In the genomic region with DNA sequence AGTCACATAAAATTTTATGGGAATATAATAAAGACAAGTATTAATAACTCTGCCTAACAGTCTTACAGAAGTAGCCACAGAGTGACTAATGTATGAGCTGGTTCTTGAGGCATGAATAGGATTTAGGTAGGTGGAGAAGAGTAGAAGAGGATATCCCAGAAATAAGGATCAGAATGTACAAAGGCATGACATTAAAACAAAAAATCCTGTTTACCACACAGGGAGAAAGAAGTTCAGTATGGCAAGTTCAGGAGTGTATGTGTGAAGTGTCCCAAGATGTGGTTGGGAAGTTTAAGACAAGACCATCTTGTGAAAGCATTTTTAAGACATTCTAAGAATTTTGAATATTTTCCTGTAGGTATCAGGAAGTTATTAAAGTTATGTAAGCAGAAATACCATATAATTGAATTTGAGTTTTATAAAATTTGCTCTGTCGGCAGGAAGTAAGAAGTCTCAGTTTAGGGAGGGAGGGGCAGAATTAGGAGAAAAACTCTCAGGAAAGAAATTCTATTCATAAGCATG, we compare ENCODE assay signal across 13 cellular contexts.
A peak's percentile ranks its signal among the peaks of the same experiment; 100 is the strongest.
DNase-seq lines count a peak whose midpoint lies in the region; ATAC-seq and TF ChIP-seq lines count a peak whose summit lies in the region.
"Had no signal": no experiment of that assay in that cellular context is flagged by ENCODE, and none has a peak within 500 bp of the region (broad histone marks: within the 10 kb centered on the region; RNA-seq: fewer than 3 reads in every experiment).

No MANE protein-coding gene starts in this region.

- TF ChIP-seq CTCF in fibroblast of villous mesenchyme (IDR thresholded peaks at IDR 0.05; ENCODE audit: insufficient read depth, low read depth, low read length), result no peak

- ATAC-seq in GM18907 (IDR thresholded peaks at IDR 0.05; ENCODE audit: unreplicated experiment) (no peak), HG03469 (IDR thresholded peaks at IDR 0.05; ENCODE audit: unreplicated experiment) (no peak)

- peak; percentile 36 for DNase-seq in HPDE6-E6E7 (ENCODE audit: extremely low spot score)
- DNase-seq in amniotic stem cell (lab: John Stamatoyannopoulos, UW), result peak; percentile 30
- DNase-seq in fibroblast of villous mesenchyme (ENCODE audit: low read depth), result peak; percentile 72
- peak; percentile 35 for DNase-seq in stromal cell of bone marrow (ENCODE audit: low read depth)
- DNase-seq in GF-D8 (lab: John Stamatoyannopoulos, UW), result no peak
- DNase-seq in HT-29 (ENCODE audit: low spot score), result no peak
- DNase-seq: activated CD4-positive, alpha-beta T cell treated with anti-CD3 and anti-CD28 coated beads, Interleukin-2, amount 50 U/mL, for 1 hour; activated gamma-delta T cell treated with Interleukin-2 at 50 U/mL for 16 hours; NCI-H1694; thyroid gland had no signal

- H3K4me3 ChIP-seq in fibroblast of villous mesenchyme (ENCODE audit: low read depth, low read length), result no peak overlapping the region
- H3K4me3 ChIP-seq: hepatocyte, thyroid gland had no signal

Comparison
In these comparisons a context has a peak if more than half of its experiments do, and no peak if none do; other contexts are left out.
1. DNase-seq: peak in HPDE6-E6E7 (single experiment), amniotic stem cell (single experiment), fibroblast of villous mesenchyme (single experiment) and stromal cell of bone marrow (single experiment); none in GF-D8 (single experiment) and HT-29 (single experiment).